ENCODE assay signal across 19 cellular contexts in genomic region chr2:241894056-241894641, GRCh38. TPM values are rescaled to one million over a fixed set of nuclear protein-coding genes. Genes with fewer than 3 reads are reported as not detected.
DNase-seq lines count a peak whose midpoint lies in the region; ATAC-seq and TF ChIP-seq lines count a peak whose summit lies in the region.
"Had no signal": no experiment of that assay in that cellular context is flagged by ENCODE, and none has a peak within 500 bp of the region (broad histone marks: within the 10 kb centered on the region; RNA-seq: fewer than 3 reads in every experiment).

No MANE protein-coding gene starts in this region.

- intact Hi-C loops in activated CD4-positive, alpha-beta memory T cell treated with anti-CD3 and anti-CD28 coated beads for 36 hours (cut with micrococcal nuclease): no loop called here
- intact Hi-C loops in spleen (cut with DNase I; ENCODE audit: low total_unique reads): no loop called here

- H3K9me3 Mint-ChIP-seq in activated CD4-positive, alpha-beta memory T cell treated with anti-CD3 and anti-CD28 coated beads for 36 hours: peaks cover 3% of the 10 kb centered on the region
- H3K9me3 Mint-ChIP-seq in activated CD4-positive, alpha-beta memory T cell treated with anti-CD3 and anti-CD28 coated beads, Interleukin-2, amount 10 ng/mL, durations not matched to agents 7 days and 5 days: peaks cover 3% of the 10 kb centered on the region
- H3K9me3 Mint-ChIP-seq: CD4-positive, alpha-beta T cell had no signal

- H3K4me3 Mint-ChIP-seq in activated CD4-positive, alpha-beta memory T cell treated with anti-CD3 and anti-CD28 coated beads for 36 hours: no peak overlapping the region
- H3K4me3 Mint-ChIP-seq in activated CD4-positive, alpha-beta memory T cell treated with anti-CD3 and anti-CD28 coated beads, Interleukin-2, amount 10 ng/mL, durations not matched to agents 7 days and 5 days: no peak overlapping the region
- H3K4me3 Mint-ChIP-seq: activated CD4-positive, alpha-beta T cell treated with anti-CD3 and anti-CD28 coated beads for 36 hours; CD4-positive, alpha-beta T cell; stimulated activated memory B cell treated with anti-CD40 and anti-IgM and Interleukin-4, amounts not matched to agents 10 μg/mL and 1 μg/mL and 100 μg/mL, for 72 hours had no signal

- H3K27me3 ChIP-seq in WERI-Rb-1 (ENCODE audit: insufficient read depth, low read depth, severe bottlenecking): no peaks in the 10 kb centered on the region
- no peaks in the 10 kb centered on the region for H3K27me3 ChIP-seq in spleen (replicated peaks in 1 of 7)

- peaks cover 15% of the 10 kb centered on the region for H3K36me3 Mint-ChIP-seq in activated CD4-positive, alpha-beta memory T cell treated with anti-CD3 and anti-CD28 coated beads for 36 hours
- H3K36me3 Mint-ChIP-seq in activated CD4-positive, alpha-beta memory T cell treated with anti-CD3 and anti-CD28 coated beads, Interleukin-2, amount 10 ng/mL, durations not matched to agents 7 days and 5 days (ENCODE audit: low read depth): peaks cover 2% of the 10 kb centered on the region

- H3K4me1 ChIP-seq in spleen: peaks cover 0 to 15% (median 10%) of the 10 kb centered on the region in 6 donors

- H3K36me3 ChIP-seq in WERI-Rb-1: no peaks in the 10 kb centered on the region; the same call in 1 of the 2 replicates
- peaks cover 0 to 23% (median 0%) of the 10 kb centered on the region in 6 donors for H3K36me3 ChIP-seq in spleen

- no peak for ATAC-seq in left lobe of liver
- ATAC-seq: activated CD4-positive, alpha-beta T cell treated with anti-CD3 and anti-CD28 coated beads for 36 hours; HCT116; stimulated activated memory B cell treated with anti-CD40 and anti-IgM and Interleukin-4, amounts not matched to agents 10 μg/mL and 1 μg/mL and 100 μg/mL, for 72 hours had no signal

- no peak for TF ChIP-seq POLR2A in spleen (IDR thresholded peaks at IDR 0.05)

- peak overlapping the region; percentile 53 for H3K27ac ChIP-seq in WERI-Rb-1
- H3K27ac ChIP-seq in spleen: no peak overlapping the region

- H3K9me3 ChIP-seq in WERI-Rb-1 (ENCODE audit: severe bottlenecking): peaks cover 1% of the 10 kb centered on the region
- H3K9me3 ChIP-seq in spleen: peaks cover 0 to under 1% (median 0%) of the 10 kb centered on the region in 8 donors

- peaks cover 5% of the 10 kb centered on the region for H3K4me1 Mint-ChIP-seq in activated CD4-positive, alpha-beta memory T cell treated with anti-CD3 and anti-CD28 coated beads for 36 hours (ENCODE audit: low read depth)
- peaks cover 4% of the 10 kb centered on the region for H3K4me1 Mint-ChIP-seq in activated CD4-positive, alpha-beta memory T cell treated with anti-CD3 and anti-CD28 coated beads, Interleukin-2, amount 10 ng/mL, durations not matched to agents 7 days and 5 days

- TF ChIP-seq CTCF in WERI-Rb-1 (IDR thresholded peaks at IDR 0.05; ENCODE audit: low read depth, low read length) (no peak), spleen (IDR thresholded peaks at IDR 0.05 in 8 of 11, conservative IDR thresholded peaks at IDR 0.05 in 3 of 11) (no peak)

- peak; percentile 7 for DNase-seq in activated CD4-positive, alpha-beta memory T cell treated with anti-CD3 and anti-CD28 coated beads for 36 hours
- no peak for DNase-seq in activated CD4-positive, alpha-beta memory T cell treated with anti-CD3 and anti-CD28 coated beads, Interleukin-2, amount 10 ng/mL, durations not matched to agents 7 days and 5 days
- no peak for DNase-seq in WERI-Rb-1
- peak; percentile 46 for DNase-seq in left lobe of liver (ENCODE audit: low spot score)
- DNase-seq in spleen: peak; percentile 70
- no peak for DNase-seq in activated CD4-positive, CD25-positive, alpha-beta regulatory T cell (lab: John Stamatoyannopoulos, UW)
- DNase-seq in occipital lobe (lab: John Stamatoyannopoulos, UW): no peak
- DNase-seq in NCI-H2107 (lab: John Stamatoyannopoulos, UW): no peak
- DNase-seq: activated CD4-positive, alpha-beta T cell treated with anti-CD3 and anti-CD28 coated beads for 36 hours; activated gamma-delta T cell; IMR-90; NCI-H2171 had no signal

- CTCF ChIA-PET in activated CD4-positive, alpha-beta memory T cell treated with anti-CD3 and anti-CD28 coated beads for 36 hours (lab: Charles Lee): no interaction called here
- CTCF ChIA-PET in activated CD4-positive, alpha-beta memory T cell treated with anti-CD3 and anti-CD28 coated beads, Interleukin-2, amount 10 ng/mL, durations not matched to agents 7 days and 5 days (lab: Charles Lee): no interaction called here

- no peak overlapping the region for H3K27ac Mint-ChIP-seq in activated CD4-positive, alpha-beta memory T cell treated with anti-CD3 and anti-CD28 coated beads for 36 hours
- no peak overlapping the region for H3K27ac Mint-ChIP-seq in activated CD4-positive, alpha-beta memory T cell treated with anti-CD3 and anti-CD28 coated beads, Interleukin-2, amount 10 ng/mL, durations not matched to agents 7 days and 5 days
- H3K27ac Mint-ChIP-seq: activated CD4-positive, alpha-beta T cell treated with anti-CD3 and anti-CD28 coated beads for 36 hours; CD4-positive, alpha-beta T cell; stimulated activated memory B cell treated with anti-CD40 and anti-IgM and Interleukin-4, amounts not matched to agents 10 μg/mL and 1 μg/mL and 100 μg/mL, for 72 hours had no signal

- 90 to 94% (median 91%) methylated on average over 17 to 23 of the region's 23 CpGs for WGBS in spleen, 5 donors

- peaks cover 2% of the 10 kb centered on the region for H3K27me3 Mint-ChIP-seq in activated CD4-positive, alpha-beta memory T cell treated with anti-CD3 and anti-CD28 coated beads for 36 hours
- H3K27me3 Mint-ChIP-seq in activated CD4-positive, alpha-beta memory T cell treated with anti-CD3 and anti-CD28 coated beads, Interleukin-2, amount 10 ng/mL, durations not matched to agents 7 days and 5 days: no peaks in the 10 kb centered on the region
- H3K27me3 Mint-ChIP-seq: activated CD4-positive, alpha-beta T cell treated with anti-CD3 and anti-CD28 coated beads for 36 hours; CD4-positive, alpha-beta T cell; stimulated activated memory B cell treated with anti-CD40 and anti-IgM and Interleukin-4, amounts not matched to agents 10 μg/mL and 1 μg/mL and 100 μg/mL, for 72 hours had no signal

- H3K4me3 ChIP-seq in WERI-Rb-1 (ENCODE audit: low read depth, low read length) (no peak overlapping the region), spleen (no peak overlapping the region)
- H3K4me3 ChIP-seq: lung, skin epidermis had no signal

- POLR2A ChIA-PET in activated CD4-positive, alpha-beta memory T cell treated with anti-CD3 and anti-CD28 coated beads for 36 hours (lab: Charles Lee): no interaction called here
- POLR2A ChIA-PET in activated CD4-positive, alpha-beta memory T cell treated with anti-CD3 and anti-CD28 coated beads, Interleukin-2, amount 10 ng/mL, durations not matched to agents 7 days and 5 days (lab: Charles Lee): no interaction called here

RNA-seq across cellular contexts. Expression of gene RTP5, which starts 24.6 kb away (rescaled TPM):
- total RNA-seq in activated CD4-positive, alpha-beta memory T cell treated with anti-CD3 and anti-CD28 coated beads for 36 hours: under 1 TPM; 0.10 to 0.12 TPM
- total RNA-seq in activated CD4-positive, alpha-beta memory T cell treated with anti-CD3 and anti-CD28 coated beads, Interleukin-2, amount 10 ng/mL, durations not matched to agents 7 days and 5 days: under 1 TPM in 1 of 2 experiments, not detected in 1; 0.13 TPM
- total RNA-seq in left lobe of liver (not detected), spleen (1 to 10 TPM in 4 of 7 donors, under 1 TPM in 3; 0.34 to 2.2 (median 1.0) TPM), occipital lobe (2.5 TPM)
- polyA plus RNA-seq in spleen: under 1 TPM; 0.39 to 0.93 (median 0.49) TPM
- total RNA-seq: A172, IMR-90 had no signal
- polyA plus RNA-seq: IMR-90 had no signal

RNA-seq across cellular contexts. Expression of gene PDCD1, which starts 35.5 kb away (rescaled TPM):
- total RNA-seq in activated CD4-positive, alpha-beta memory T cell treated with anti-CD3 and anti-CD28 coated beads for 36 hours: 10 to 100 TPM; 47.4 to 47.6 TPM
- 10 to 100 TPM; 17.2 to 17.9 TPM for total RNA-seq in activated CD4-positive, alpha-beta memory T cell treated with anti-CD3 and anti-CD28 coated beads, Interleukin-2, amount 10 ng/mL, durations not matched to agents 7 days and 5 days
- total RNA-seq in left lobe of liver: 0.18 TPM
- 1 to 10 TPM; 3.1 to 7.9 (median 5.4) TPM for total RNA-seq in spleen
- 1 to 10 TPM; 2.7 to 7.3 (median 5.2) TPM for polyA plus RNA-seq in spleen
- total RNA-seq in occipital lobe: not detected
- total RNA-seq: A172, IMR-90 had no signal
- polyA plus RNA-seq: IMR-90, neural cell had no signal

Comparison
In these comparisons a context has a peak if more than half of its experiments do, and no peak if none do; other contexts are left out.
1. DNase-seq: peak in activated CD4-positive, alpha-beta memory T cell treated with anti-CD3 and anti-CD28 coated beads for 36 hours (single experiment), left lobe of liver (single experiment) and spleen (single experiment); none in activated CD4-positive, alpha-beta memory T cell treated with anti-CD3 and anti-CD28 coated beads, Interleukin-2, amount 10 ng/mL, durations not matched to agents 7 days and 5 days (single experiment), WERI-Rb-1 (single experiment), activated CD4-positive, CD25-positive, alpha-beta regulatory T cell (0 of 4), occipital lobe (single experiment) and NCI-H2107 (single experiment).